In genomic region chr2:25146896-25147295, GRCh38 we compare ENCODE assay signal across 39 cellular contexts. TPM values are rescaled to one million over a fixed set of nuclear protein-coding genes. Genes with fewer than 3 reads are reported as not detected.
"Had no signal": no experiment of that assay in that cellular context is flagged by ENCODE, and none has a peak within 500 bp of the region (broad histone marks: within the 10 kb centered on the region; RNA-seq: fewer than 3 reads in every experiment).

No MANE protein-coding gene starts in this region.

- H3K4me2 ChIP-seq: KMS-11 had no signal

- H3K4me3 ChIP-seq: MG63 had no signal

- H3K27ac ChIP-seq: KMS-11 had no signal

- H3K36me3 ChIP-seq: MG63 had no signal

- H3K9ac ChIP-seq: KMS-11 had no signal

- H3K9me3 ChIP-seq: MG63 had no signal

- H3K27me3 ChIP-seq: MG63 had no signal

- DNase-seq: Karpas-422, Kasumi-1, MG63, MM.1S, MV-4-11, NCI-H1048, NCI-H1092, NCI-H1092 treated with DMSO at 0.1 percent for 48 hours, NCI-H1105, NCI-H1105 treated with DMSO at 0.1 percent for 48 hours, NCI-H1417, NCI-H1417 treated with DMSO at 0.1 percent for 48 hours, NCI-H1436, NCI-H1436 treated with DMSO at 0.1 percent for 48 hours, NCI-H146, NCI-H1694, NCI-H1694 treated with DMSO at 0.1 percent for 48 hours, NCI-H187, NCI-H187 treated with DMSO at 0.1 percent for 48 hours, NCI-H1930, NCI-H2029, NCI-H2029 treated with DMSO at 0.1 percent for 48 hours, NCI-H2081, NCI-H2081 treated with DMSO at 0.1 percent for 48 hours, NCI-H2107, NCI-H2171, NCI-H2171 treated with DMSO at 0.1 percent for 48 hours, NCI-H2227 treated with DMSO at 0.1 percent for 48 hours, NCI-H226, NCI-H345, NCI-H446, NCI-H446 treated with DMSO at 0.1 percent for 48 hours, NCI-H510A, NCI-H510A treated with DMSO at 0.1 percent for 48 hours had no signal

RNA-seq across cellular contexts. Expression of gene POMC, which starts 21.5 kb away (rescaled TPM):
- total RNA-seq: LHCN-M2, M059J, MCF 10A, NCI-H460 had no signal
